13 cellular contexts compared by ENCODE assay signal in the genomic region with DNA sequence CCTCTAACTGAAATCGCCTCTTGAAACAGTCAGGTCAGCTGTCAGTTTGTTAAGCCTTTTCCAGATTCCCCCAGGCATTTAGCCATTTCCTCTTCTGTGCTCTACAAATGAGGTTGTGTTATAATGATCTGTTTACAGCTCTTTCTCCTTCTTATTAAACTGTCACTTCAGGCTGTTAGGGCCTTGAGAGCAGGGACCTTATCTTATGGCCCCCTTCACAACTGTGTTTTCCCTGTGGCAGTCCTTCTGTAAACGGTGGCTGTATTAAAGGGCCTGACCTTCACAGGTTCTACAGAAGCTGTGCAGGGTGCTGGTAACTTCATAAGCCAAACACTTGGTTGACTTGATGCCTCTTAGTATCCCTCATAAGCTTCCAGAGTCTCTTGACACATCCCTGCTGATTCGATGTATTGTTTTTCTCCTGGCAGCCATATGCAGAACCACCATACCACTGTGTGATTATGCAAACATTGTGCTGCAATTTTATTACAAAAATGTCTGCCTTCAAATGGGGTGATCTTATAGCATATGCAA.
A peak's percentile ranks its signal among the peaks of the same experiment; 100 is the strongest.
DNase-seq lines count a peak whose midpoint lies in the region; ATAC-seq, FAIRE-seq and TF ChIP-seq lines count a peak whose summit lies in the region.
"Had no signal": no experiment of that assay in that cellular context is flagged by ENCODE, and none has a peak within 500 bp of the region (broad histone marks: within the 10 kb centered on the region; RNA-seq: fewer than 3 reads in every experiment).

No MANE protein-coding gene starts in this region.

- H3K9me2 ChIP-seq in hepatocyte (replicated peaks; ENCODE audit: insufficient read depth): no peaks in the 10 kb centered on the region

- H3K9me3 ChIP-seq in astrocyte (ENCODE audit: insufficient read depth, low read depth, low read length): no peaks in the 10 kb centered on the region
- no peaks in the 10 kb centered on the region for H3K9me3 ChIP-seq in hepatocyte (ENCODE audit: low read depth)

- H3K4me3 ChIP-seq in astrocyte (ENCODE audit: insufficient read depth, low read depth, low read length) (no peak overlapping the region), hepatocyte (no peak overlapping the region)

- peaks cover 17% of the 10 kb centered on the region for H3K4me1 ChIP-seq in astrocyte (ENCODE audit: insufficient read depth, low read length)
- peaks cover 18% of the 10 kb centered on the region for H3K4me1 ChIP-seq in hepatocyte (ENCODE audit: insufficient read depth)

- no peak overlapping the region for H3K4me3 Mint-ChIP-seq in astrocyte (ENCODE audit: unreplicated experiment)
- H3K4me3 Mint-ChIP-seq in activated CD8-positive, alpha-beta memory T cell treated with anti-CD3 and anti-CD28 coated beads, Interleukin-2, amount 10 ng/mL, durations not matched to agents 7 days and 5 days: no peak overlapping the region
- H3K4me3 Mint-ChIP-seq: activated naive CD8-positive, alpha-beta T cell treated with anti-CD3 and anti-CD28 coated beads, Interleukin-2, amount 10 ng/mL, durations not matched to agents 7 days and 5 days had no signal

- peak; percentile 13 for DNase-seq in NCI-H1092 treated with DMSO at 0.1 percent for 48 hours (lab: John Stamatoyannopoulos, UW)
- DNase-seq in NCI-H1092 (lab: John Stamatoyannopoulos, UW): no peak
- peak; percentile 27 for DNase-seq in astrocyte (ENCODE audit: low read depth)
- no peak for DNase-seq in hepatocyte (ENCODE audit: low spot score)
- peak in 1 of 49 donors; percentile 21 for DNase-seq in substantia nigra (lab: John Stamatoyannopoulos, UW)
- no peak for DNase-seq in GM10266 (ENCODE audit: extremely low spot score)
- DNase-seq in activated CD8-positive, alpha-beta memory T cell treated with anti-CD3 and anti-CD28 coated beads, Interleukin-2, amount 10 ng/mL, durations not matched to agents 7 days and 5 days: no peak
- DNase-seq in iPS-NIHi11 (ENCODE audit: low spot score): no peak
- DNase-seq: activated naive CD8-positive, alpha-beta T cell treated with anti-CD3 and anti-CD28 coated beads, Interleukin-2, amount 10 ng/mL, durations not matched to agents 7 days and 5 days; NCI-H774 had no signal

- H4K20me1 ChIP-seq in astrocyte (ENCODE audit: insufficient read depth, low read length): peaks cover 3% of the 10 kb centered on the region
- H4K20me1 ChIP-seq in hepatocyte (ENCODE audit: insufficient read depth, poor library complexity, severe bottlenecking): peaks cover 7% of the 10 kb centered on the region

- H3K4me2 ChIP-seq in astrocyte (ENCODE audit: low read length): peak overlapping the region; percentile 7
- peak overlapping the region; percentile 22 for H3K4me2 ChIP-seq in hepatocyte

- WGBS in hepatocyte (ENCODE audit: low lambda C conversion rate, missing lambda C conversion rate): 30% methylated on average over 3 of the region's 3 CpGs

- no peaks in the 10 kb centered on the region for H3K36me3 Mint-ChIP-seq in astrocyte (ENCODE audit: low read depth, unreplicated experiment)
- H3K36me3 Mint-ChIP-seq in activated CD8-positive, alpha-beta memory T cell treated with anti-CD3 and anti-CD28 coated beads, Interleukin-2, amount 10 ng/mL, durations not matched to agents 7 days and 5 days: no peaks in the 10 kb centered on the region
- H3K36me3 Mint-ChIP-seq: activated naive CD8-positive, alpha-beta T cell treated with anti-CD3 and anti-CD28 coated beads, Interleukin-2, amount 10 ng/mL, durations not matched to agents 7 days and 5 days had no signal

- peak overlapping the region; percentile 70 for H3K27ac Mint-ChIP-seq in astrocyte (ENCODE audit: unreplicated experiment)
- no peak overlapping the region for H3K27ac Mint-ChIP-seq in activated CD8-positive, alpha-beta memory T cell treated with anti-CD3 and anti-CD28 coated beads, Interleukin-2, amount 10 ng/mL, durations not matched to agents 7 days and 5 days
- H3K27ac Mint-ChIP-seq: activated naive CD8-positive, alpha-beta T cell treated with anti-CD3 and anti-CD28 coated beads, Interleukin-2, amount 10 ng/mL, durations not matched to agents 7 days and 5 days had no signal

- no peak overlapping the region for H3K9ac ChIP-seq in astrocyte (ENCODE audit: low read length)

- peaks cover 3% of the 10 kb centered on the region for H3K9me3 Mint-ChIP-seq in astrocyte (ENCODE audit: unreplicated experiment)
- peaks cover 2% of the 10 kb centered on the region for H3K9me3 Mint-ChIP-seq in activated CD8-positive, alpha-beta memory T cell treated with anti-CD3 and anti-CD28 coated beads, Interleukin-2, amount 10 ng/mL, durations not matched to agents 7 days and 5 days (ENCODE audit: low read depth)

- peak; percentile 20 for FAIRE-seq in astrocyte (lab: Jason Lieb, UNC)
- FAIRE-seq: A204.1 had no signal

- ATAC-seq in activated CD8-positive, alpha-beta memory T cell treated with anti-CD3 and anti-CD28 coated beads, Interleukin-2, amount 10 ng/mL, durations not matched to agents 7 days and 5 days: no peak
- ATAC-seq: activated CD4-positive, CD25-positive, alpha-beta regulatory T cell treated with anti-CD3 and anti-CD28 coated beads, Interleukin-2, amount 50 U/mL, for 24 hours had no signal

- TF ChIP-seq CTCF in astrocyte (IDR thresholded peaks at IDR 0.05; ENCODE audit: insufficient read depth, low read depth, low read length): no peak
- no peak for TF ChIP-seq CTCF in hepatocyte (IDR thresholded peaks at IDR 0.05; ENCODE audit: poor library complexity)
- no peak for TF ChIP-seq CTCF in GM10266 (IDR thresholded peaks at IDR 0.05; ENCODE audit: control insufficient read depth, insufficient read depth, low read depth, missing control alignments)

- H3K79me2 ChIP-seq in astrocyte (ENCODE audit: insufficient read depth, low read length) (peaks cover 16% of the 10 kb centered on the region), hepatocyte (peaks cover 88% of the 10 kb centered on the region)

- CTCF ChIA-PET in activated CD8-positive, alpha-beta memory T cell treated with anti-CD3 and anti-CD28 coated beads, Interleukin-2, amount 10 ng/mL, durations not matched to agents 7 days and 5 days (lab: Charles Lee): no interaction called here

- H2AFZ ChIP-seq in astrocyte (ENCODE audit: low read depth, low read length): no peak overlapping the region
- no peak overlapping the region for H2AFZ ChIP-seq in hepatocyte

- H3K27ac ChIP-seq in astrocyte (ENCODE audit: low read depth, low read length) (peak overlapping the region; percentile 10), hepatocyte (peak overlapping the region; percentile 40), substantia nigra (ENCODE audit: low read depth, low read length, poor library complexity, severe bottlenecking) (peak overlapping the region; percentile 7)
- H3K27ac ChIP-seq: HL-60 had no signal

- peaks cover 37% of the 10 kb centered on the region for H3K4me1 Mint-ChIP-seq in astrocyte (ENCODE audit: low read depth, unreplicated experiment)
- peaks cover 5% of the 10 kb centered on the region for H3K4me1 Mint-ChIP-seq in activated CD8-positive, alpha-beta memory T cell treated with anti-CD3 and anti-CD28 coated beads, Interleukin-2, amount 10 ng/mL, durations not matched to agents 7 days and 5 days

- H3K36me3 ChIP-seq in astrocyte (ENCODE audit: insufficient read depth, low read length) (no peaks in the 10 kb centered on the region), hepatocyte (replicated peaks; ENCODE audit: insufficient read depth, low read depth) (no peaks in the 10 kb centered on the region)

- H3K27me3 ChIP-seq in astrocyte (ENCODE audit: insufficient read depth, low read length): no peaks in the 10 kb centered on the region
- H3K27me3 ChIP-seq in hepatocyte: no peaks in the 10 kb centered on the region

- no peaks in the 10 kb centered on the region for H3K27me3 Mint-ChIP-seq in astrocyte (ENCODE audit: low read depth, unreplicated experiment)
- H3K27me3 Mint-ChIP-seq in activated CD8-positive, alpha-beta memory T cell treated with anti-CD3 and anti-CD28 coated beads, Interleukin-2, amount 10 ng/mL, durations not matched to agents 7 days and 5 days: no peaks in the 10 kb centered on the region

Comparison
In these comparisons a context has a peak if more than half of its experiments do, and no peak if none do; other contexts are left out.
1. DNase-seq: peak in NCI-H1092 treated with DMSO at 0.1 percent for 48 hours (single experiment) and astrocyte (single experiment); none in NCI-H1092 (single experiment), hepatocyte (single experiment), GM10266 (single experiment), activated CD8-positive, alpha-beta memory T cell treated with anti-CD3 and anti-CD28 coated beads, Interleukin-2, amount 10 ng/mL, durations not matched to agents 7 days and 5 days (single experiment) and iPS-NIHi11 (single experiment).
2. Peak in every context shown above with its lines, with median percentiles within 50 percentile points of each other: H3K27ac ChIP-seq.